ENCODE assay signal across 8 cellular contexts in the genomic region with DNA sequence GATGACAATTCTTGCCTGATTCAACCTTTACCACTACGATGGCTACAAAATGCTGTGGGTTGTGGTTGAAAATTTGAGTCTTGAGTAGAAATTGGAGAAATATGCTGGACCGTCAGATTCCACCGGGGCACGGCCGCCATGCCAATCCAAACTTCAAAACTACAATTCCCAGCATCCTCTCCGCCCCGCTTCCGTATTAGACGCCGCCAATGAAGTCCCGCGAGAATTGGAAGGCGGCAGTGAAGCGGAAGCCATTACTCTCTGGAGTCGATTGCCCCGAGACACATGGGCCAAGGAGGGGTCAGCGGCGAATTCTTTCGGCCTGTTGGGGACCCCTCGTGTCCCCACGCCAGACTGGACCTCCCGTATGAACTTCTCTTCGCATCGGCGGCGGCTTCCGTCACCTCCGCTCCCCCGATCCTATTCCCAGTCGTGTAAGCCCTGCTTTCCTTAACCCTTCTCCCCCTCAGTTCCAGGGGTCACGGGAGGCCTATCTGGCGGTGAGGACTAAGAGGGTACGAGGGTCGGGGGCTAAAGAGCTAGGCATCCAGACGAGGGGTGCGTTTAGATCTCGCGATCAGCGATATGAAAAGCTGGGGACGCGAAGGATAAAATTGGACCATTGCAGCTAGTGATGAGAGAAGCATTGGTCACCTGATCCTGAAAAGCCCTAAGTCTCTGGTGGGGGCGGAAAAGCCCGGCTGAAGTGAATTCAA. TPM values are rescaled to one million over a fixed set of nuclear protein-coding genes. Genes with fewer than 3 reads are reported as not detected.
DNase-seq lines count a peak whose midpoint lies in the region; ATAC-seq and TF ChIP-seq lines count a peak whose summit lies in the region.

A gene (plus strand): TSS at position 239 of the 716 bp plus-strand sequence. CDS start 15,620 bp downstream, outside the sequence.

- DNase-seq in D341Med (ENCODE audit: low spot score) (peak; percentile 90), IMR-90 (peak; percentile 88), OCI-M1 (lab: John Stamatoyannopoulos, UW) (peak; percentile 99), activated T-cell treated with anti-CD3 and anti-CD28 coated beads for 24 hours (ENCODE audit: low read depth) (peak; percentile 87), epithelial cell of prostate (ENCODE audit: low read depth, low spot score) (peak; percentile 62), mucosa of descending colon (peak; percentile 91 to 99 (median 91))
- peak; percentile 82 for DNase-seq in stimulated activated CD8-positive, alpha-beta memory T cell treated with anti-CD3 and anti-CD28 coated beads, Interleukin-4, amount 100 ng/mL, for 24 hours (ENCODE audit: low read depth)

- peaks cover 3% of the 10 kb centered on the region for H3K36me3 ChIP-seq in IMR-90 (ENCODE audit: control insufficient read depth, insufficient read depth, low read length)
- no peaks in the 10 kb centered on the region for H3K36me3 ChIP-seq in mucosa of descending colon (ENCODE audit: low read depth)

- H3K9me3 ChIP-seq in IMR-90 (ENCODE audit: control insufficient read depth, insufficient read depth, low read length) (peaks cover 8% of the 10 kb centered on the region), mucosa of descending colon (peaks cover 17% of the 10 kb centered on the region)

- peak within 1 kb of the TSS; percentile 96 for H3K14ac ChIP-seq in IMR-90 (replicated peaks; ENCODE audit: low read depth, low read length)

- no peaks in the 10 kb centered on the region for H3K27me3 ChIP-seq in IMR-90 (ENCODE audit: control insufficient read depth, insufficient read depth, low read length)

- peak; percentile 90 for ATAC-seq in GM21526 (IDR thresholded peaks at IDR 0.05; ENCODE audit: low FRiP score, unreplicated experiment)
- ATAC-seq in IMR-90 (ENCODE audit: low read depth) = peak; percentile 97
- ATAC-seq in mucosa of descending colon = peak; percentile 99

- peaks cover 0 to 5% of the 10 kb centered on the region in 2 experiments; a peak in 3 of 4 replicates for H3K79me1 ChIP-seq in IMR-90 (ENCODE audit: low read depth in 1 of 2, low read length in 2 of 2)

- H2BK20ac ChIP-seq in IMR-90 (ENCODE audit: low read depth, low read length) = no peak within 1 kb of the TSS

- H3K27ac ChIP-seq in IMR-90 (ENCODE audit: insufficient read depth, low read length) (peak within 1 kb of the TSS; percentile 93), epithelial cell of prostate (peak within 1 kb of the TSS; percentile 50)

- TF ChIP-seq CTCF in IMR-90 (conservative IDR thresholded peaks at IDR 0.05; ENCODE audit: low read depth, low read length) (no peak), mucosa of descending colon (IDR thresholded peaks at IDR 0.05) (no peak)

- peak within 1 kb of the TSS; percentile 81 for H2AK5ac ChIP-seq in IMR-90 (ENCODE audit: low read depth, low read length)

- intact Hi-C loops in IMR-90 (cut with micrococcal nuclease) (loop anchor here (5.0 kb wide), 1 partner anchor 167 kb away; a partner anchor contains a TSS), mucosa of descending colon (cut with DNase I, micrococcal nuclease) (no loop called here)

- no TSS peak for BruUV-seq in IMR-90 (replicated peaks; lab: Mats Ljungman, UMichigan)

- peak within 1 kb of the TSS; percentile 80 for H4K5ac ChIP-seq in IMR-90 (ENCODE audit: low read depth, low read length)

- peak within 1 kb of the TSS; percentile 98 for H3K9ac ChIP-seq in IMR-90 (ENCODE audit: low read depth, low read length)

- in situ Hi-C loops in IMR-90 (cut with MboI; ENCODE audit: low sequenced_read_pairs) = loop anchor here (25.0 kb wide), 1 partner anchor 922 kb away; no protein-coding TSS in a partner anchor

- dilution Hi-C loops in IMR-90 (cut with HindIII; ENCODE audit: low sequenced_read_pairs, unreplicated experiment) = no loop called here

- TF ChIP-seq POLR2A in IMR-90 (IDR thresholded peaks at IDR 0.05; ENCODE audit: low read depth, low read length) = peak; percentile 81

- peak within 1 kb of the TSS; percentile 91 for H2AK9ac ChIP-seq in IMR-90 (replicated peaks; ENCODE audit: low read depth, low read length, poor library complexity)

- H2BK15ac ChIP-seq in IMR-90 (ENCODE audit: low read depth, low read length) = no peak within 1 kb of the TSS; the same call in 2 of the 3 replicates

- no peaks in the 10 kb centered on the region for H3K4me1 ChIP-seq in IMR-90 (ENCODE audit: control insufficient read depth, insufficient read depth, low read length)
- peaks cover 15% of the 10 kb centered on the region for H3K4me1 ChIP-seq in mucosa of descending colon (ENCODE audit: low read depth)

- H3K4me3 ChIP-seq in IMR-90 (ENCODE audit: insufficient read depth, low read depth, low read length) (peak within 1 kb of the TSS; percentile 88), mucosa of descending colon (peak within 1 kb of the TSS; percentile 65)

- TF ChIP-seq RAD21 in IMR-90 (IDR thresholded peaks at IDR 0.05; ENCODE audit: low read length) = no peak

- peak within 1 kb of the TSS; percentile 68 for H3K18ac ChIP-seq in IMR-90 (ENCODE audit: low read depth, low read length)

- no peak within 1 kb of the TSS for H2BK120ac ChIP-seq in IMR-90 (ENCODE audit: low read depth, low read length)

- peak within 1 kb of the TSS; percentile 93 for H2AFZ ChIP-seq in IMR-90 (replicated peaks; ENCODE audit: low read length, poor library complexity)

- H3K4ac ChIP-seq in IMR-90 (ENCODE audit: low read depth, low read length) = peak within 1 kb of the TSS; percentile 86

- peak within 1 kb of the TSS; percentile 72 for H4K91ac ChIP-seq in IMR-90 (ENCODE audit: insufficient read depth, low read depth, low read length)

- peak within 1 kb of the TSS; percentile 84 for H3K56ac ChIP-seq in IMR-90 (ENCODE audit: extremely low read depth, insufficient read depth, low read length)

- peak within 1 kb of the TSS; percentile 61; the same call in 1 of the 2 replicates for H3K23ac ChIP-seq in IMR-90 (ENCODE audit: low read depth, low read length)

- H3K4me2 ChIP-seq in IMR-90 (ENCODE audit: low read depth, low read length) = peak within 1 kb of the TSS; percentile 89

- WGBS in IMR-90 (ENCODE audit: extremely low coverage in 2 of 2, insufficient read length in 1 of 2), 2 experiments = 3% methylated on average over 10 of the region's 43 CpGs; no CpG with 5 or more reads in 1 of the 2 experiments

- H3K9me1 ChIP-seq in IMR-90 (ENCODE audit: insufficient read depth, low read length) = no peaks in the 10 kb centered on the region

- peak within 1 kb of the TSS; percentile 98 to 99 for H4K8ac ChIP-seq in IMR-90 (ENCODE audit: low read depth in 2 of 2, low read length in 2 of 2)

- peak within 1 kb of the TSS; percentile 70 for H2BK5ac ChIP-seq in IMR-90 (ENCODE audit: low read depth, low read length, poor library complexity, severe bottlenecking)

- POLR2A ChIA-PET in IMR-90 (lab: Charles Lee; ENCODE audit: unreplicated experiment) = no interaction called here

- CTCF ChIA-PET in IMR-90 (lab: Yijun Ruan, JAX) = no interaction called here

- H4K20me1 ChIP-seq in IMR-90 (ENCODE audit: insufficient read depth, low read length) = no peaks in the 10 kb centered on the region

TF ChIP-seq in IMR-90, 13 proteins besides CTCF, POLR2A, EP300 and RAD21:
- peak; percentile 49; the same call in 1 of the 2 replicates for TF ChIP-seq MXI1 (IDR thresholded peaks at IDR 0.05; ENCODE audit: borderline replicate concordance, low read depth, low read length)
- TF ChIP-seq NFE2L2 (IDR thresholded peaks at IDR 0.05; ENCODE audit: low read depth, low read length) = no peak
- TF ChIP-seq, protein P1, sequence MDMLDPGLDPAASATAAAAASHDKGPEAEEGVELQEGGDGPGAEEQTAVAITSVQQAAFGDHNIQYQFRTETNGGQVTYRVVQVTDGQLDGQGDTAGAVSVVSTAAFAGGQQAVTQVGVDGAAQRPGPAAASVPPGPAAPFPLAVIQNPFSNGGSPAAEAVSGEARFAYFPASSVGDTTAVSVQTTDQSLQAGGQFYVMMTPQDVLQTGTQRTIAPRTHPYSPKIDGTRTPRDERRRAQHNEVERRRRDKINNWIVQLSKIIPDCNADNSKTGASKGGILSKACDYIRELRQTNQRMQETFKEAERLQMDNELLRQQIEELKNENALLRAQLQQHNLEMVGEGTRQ (IDR thresholded peaks at IDR 0.05; ENCODE audit: low read depth, low read length) = peak; percentile 73
- peak; percentile 12; the same call in 1 of the 2 replicates for TF ChIP-seq MAZ (IDR thresholded peaks at IDR 0.05; ENCODE audit: borderline replicate concordance, low read depth, low read length)

RNA-seq across cellular contexts. Expression of the gene that starts here (rescaled TPM):
- total RNA-seq in IMR-90 (2012; rRNA removed) = 16.4 and 17.6 TPM in 2 replicates
- 12.3 and 13.0 TPM in 2 replicates for polyA plus RNA-seq in IMR-90 (2012; rRNA removed)
- 5.9 and 6.6 TPM in 2 replicates for polyA plus RNA-seq in IMR-90 (2012; cell fraction: cytosol; rRNA removed)
- 14.5 and 24.9 TPM in 2 replicates for polyA plus RNA-seq in IMR-90 (2012; cell fraction: nucleus; rRNA removed; ENCODE audit: low replicate concordance)
- 10 to 100 TPM; 26.4 to 37.1 (median 29.5) TPM for total RNA-seq in mucosa of descending colon

Comparison
In these comparisons a context has a peak if more than half of its experiments do, and no peak if none do; other contexts are left out.
1. Peak in every context shown above with its lines: DNase-seq, ATAC-seq, H3K4me3 ChIP-seq and H3K27ac ChIP-seq.